ENCODE assay signal across 8 cellular contexts in the genomic region with DNA sequence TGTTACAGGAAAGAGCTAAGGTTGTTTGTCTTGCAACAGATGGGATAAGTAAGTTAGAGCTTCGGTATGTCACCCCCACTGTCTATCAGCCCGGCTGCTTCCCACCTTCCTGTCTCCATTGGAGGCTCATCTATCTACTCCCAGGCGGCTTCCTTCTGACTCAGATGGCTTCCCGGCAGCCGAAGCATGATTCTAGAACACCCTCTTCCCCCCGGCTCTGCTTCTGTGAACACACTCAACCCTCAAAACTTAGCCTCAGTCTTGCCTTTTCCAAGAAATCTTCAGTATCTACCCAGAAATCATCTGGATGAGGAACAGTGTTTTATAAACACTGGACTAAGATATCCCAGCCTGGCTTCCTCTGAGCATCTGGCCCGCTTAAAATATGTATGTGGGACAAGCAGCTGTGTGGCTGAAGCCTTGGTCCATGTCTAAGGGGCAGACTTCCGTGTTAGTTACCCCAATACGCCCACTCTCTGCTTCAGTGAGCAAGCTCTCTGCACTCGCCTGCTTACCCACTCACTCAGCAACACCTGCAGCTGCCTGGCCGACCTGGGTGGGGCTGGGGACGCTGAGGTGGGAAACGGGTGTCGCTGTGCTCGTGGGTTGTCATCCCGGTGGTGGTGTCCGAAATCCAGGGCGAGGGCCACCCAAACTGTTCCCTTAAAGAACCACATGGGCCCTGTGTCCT. TPM values are rescaled to one million over a fixed set of nuclear protein-coding genes. Genes with fewer than 3 reads are reported as not detected.
DNase-seq lines count a peak whose midpoint lies in the region; ATAC-seq and TF ChIP-seq lines count a peak whose summit lies in the region.

No MANE protein-coding gene starts in this region.

- no peak for TF ChIP-seq CTCF in RWPE1 (conservative IDR thresholded peaks at IDR 0.05; ENCODE audit: low read depth)

- no peaks in the 10 kb centered on the region for H3K9me3 ChIP-seq in skeletal muscle tissue (ENCODE audit: control insufficient read depth in 3 of 3, low read length in 3 of 3)

- H3K4me3 ChIP-seq in skeletal muscle tissue (ENCODE audit: low read length in 3 of 3), result no peak overlapping the region

- DNase-seq in RWPE1 (ENCODE audit: low spot score), result peak; percentile 26
- DNase-seq in glomerular visceral epithelial cell (ENCODE audit: extremely low spot score), result peak; percentile 76
- DNase-seq in GOT3 (lab: John Stamatoyannopoulos, UW), result no peak
- DNase-seq in DMS53 (lab: John Stamatoyannopoulos, UW), result no peak
- no peak for DNase-seq in NCI-H69 (lab: John Stamatoyannopoulos, UW)

- H3K36me3 ChIP-seq in skeletal muscle tissue (ENCODE audit: control insufficient read depth in 3 of 3, insufficient read depth in 3 of 3, low read length in 3 of 3), result no peaks in the 10 kb centered on the region

- peak; percentile 78 for ATAC-seq in GM19438 (IDR thresholded peaks at IDR 0.05; ENCODE audit: low read depth, unreplicated experiment)
- ATAC-seq in HG03342 (IDR thresholded peaks at IDR 0.05; ENCODE audit: unreplicated experiment), result no peak

- H3K27me3 ChIP-seq in skeletal muscle tissue (ENCODE audit: control insufficient read depth in 3 of 3, insufficient read depth in 3 of 3, low read length in 3 of 3), result no peaks in the 10 kb centered on the region

- H3K4me1 ChIP-seq in skeletal muscle tissue (ENCODE audit: control insufficient read depth in 3 of 3, insufficient read depth in 3 of 3, low read length in 3 of 3), result peaks cover 48 to 62% (median 56%) of the 10 kb centered on the region in 3 donors

- H3K27ac ChIP-seq in RWPE1, result 0 out of 2 replicates have a peak overlapping the region, but pooled peaks have one; percentile 13
- H3K27ac ChIP-seq in skeletal muscle tissue (ENCODE audit: low read depth, low read length), result peak overlapping the region; percentile 62

- peak overlapping the region in 2 of 3 donors; percentile 9 to 34 for H3K9ac ChIP-seq in skeletal muscle tissue (ENCODE audit: low read depth in 1 of 3, low read length in 3 of 3)

- CTCF ChIA-PET in RWPE1 (lab: Yijun Ruan, JAX), result no interaction called here

- POLR2A ChIA-PET in RWPE1 (lab: Yijun Ruan, JAX; ENCODE audit: low non-redundant PET), result interaction anchor here (1.0 kb wide), 1 partner anchor 18 kb away, joined by 3 read pairs; no protein-coding TSS in a partner anchor

RNA-seq across cellular contexts. Expression of gene SLC2A9, which starts 12.0 kb away (rescaled TPM):
- 1.0 TPM for total RNA-seq in skeletal muscle tissue

Comparison
In these comparisons a context has a peak if more than half of its experiments do, and no peak if none do; other contexts are left out.
1. DNase-seq: peak in RWPE1 (single experiment) and glomerular visceral epithelial cell (single experiment); none in GOT3 (single experiment), DMS53 (single experiment) and NCI-H69 (single experiment).